ENCODE assay signal across 17 cellular contexts in the genomic region with DNA sequence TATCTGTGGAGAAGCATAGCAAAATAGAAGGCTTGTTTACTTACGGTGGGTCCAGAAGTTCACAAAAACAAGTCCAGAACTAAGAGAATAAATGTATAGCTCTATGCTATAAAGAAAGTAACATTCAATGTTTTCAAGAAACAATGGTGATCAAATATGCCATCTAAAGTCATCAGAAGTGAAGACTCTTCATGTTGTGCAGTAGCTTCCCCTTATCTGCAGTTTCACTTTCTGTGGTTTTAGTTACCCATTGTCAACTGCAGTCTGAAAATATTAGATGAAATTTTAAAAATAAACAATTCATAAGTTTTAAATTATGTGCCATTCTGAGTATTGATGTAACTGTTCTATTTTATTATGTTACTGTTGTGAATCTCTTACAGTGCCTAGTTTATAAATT.
DNase-seq lines count a peak whose midpoint lies in the region; ATAC-seq and TF ChIP-seq lines count a peak whose summit lies in the region.
"Had no signal": no experiment of that assay in that cellular context is flagged by ENCODE, and none has a peak within 500 bp of the region (broad histone marks: within the 10 kb centered on the region; RNA-seq: fewer than 3 reads in every experiment).

No MANE protein-coding gene starts in this region.

- no peak overlapping the region for H3K27ac ChIP-seq in OCI-LY3 (ENCODE audit: low read length)
- H3K27ac ChIP-seq: BLaER1, left lung, SJCRH30 had no signal

- no peaks in the 10 kb centered on the region for H3K36me3 ChIP-seq in OCI-LY3 (replicated peaks; ENCODE audit: low read depth, low read length)
- H3K36me3 ChIP-seq: BLaER1, left lung, SJCRH30 had no signal

- ATAC-seq in GM18511 (IDR thresholded peaks at IDR 0.05; ENCODE audit: unreplicated experiment) (peak; percentile 94), GM19467 (IDR thresholded peaks at IDR 0.05; ENCODE audit: unreplicated experiment) (peak; percentile 66), HG03039 (IDR thresholded peaks at IDR 0.05; ENCODE audit: unreplicated experiment) (peak; percentile 49), HG03025 (IDR thresholded peaks at IDR 0.05; ENCODE audit: low FRiP score, unreplicated experiment) (no peak)
- ATAC-seq: left lung; natural killer cell treated with Interleukin-12 subunit alpha and Interleukin-12 subunit beta and Interleukin-15 and Interleukin-18, amount 100 ng/mL, for 72 hours; sciatic nerve had no signal

- TF ChIP-seq CTCF in OCI-LY3 (IDR thresholded peaks at IDR 0.05; ENCODE audit: low read depth, low read length) (no peak), foreskin fibroblast (IDR thresholded peaks at IDR 0.05; ENCODE audit: low read depth, low read length) (no peak)

- H3K79me2 ChIP-seq in OCI-LY3 (ENCODE audit: low read length): no peaks in the 10 kb centered on the region

- no peaks in the 10 kb centered on the region for H4K20me1 ChIP-seq in OCI-LY3 (ENCODE audit: insufficient read depth, low read length)
- H4K20me1 ChIP-seq: BLaER1 had no signal

- no peak overlapping the region for H3K9ac ChIP-seq in OCI-LY3 (ENCODE audit: low read length)
- H3K9ac ChIP-seq: BLaER1 had no signal

- H3K4me3 ChIP-seq in OCI-LY3 (ENCODE audit: low read length) (no peak overlapping the region), foreskin fibroblast (ENCODE audit: low read depth in 1 of 2, low read length in 2 of 2) (no peak overlapping the region)
- H3K4me3 ChIP-seq: BLaER1, left lung, SJCRH30 had no signal

- DNase-seq in foreskin fibroblast (no peak), mesenteric fat pad (ENCODE audit: low spot score) (no peak)
- no peak for DNase-seq in activated CD4-positive, alpha-beta T cell treated with anti-CD3 and anti-CD28 coated beads for 48 hours
- DNase-seq: activated naive CD8-positive, alpha-beta T cell treated with anti-CD3 and anti-CD28 coated beads, Interleukin-2, amount 10 ng/mL, durations not matched to agents 7 days and 5 days; caudate nucleus; left lung; NCI-H1417; NCI-H526 treated with DMSO at 0.1 percent for 48 hours; SJCRH30 had no signal

- peak overlapping the region; percentile 22; the same call in 1 of the 2 replicates for H3K4me2 ChIP-seq in OCI-LY3 (ENCODE audit: low read length)
- H3K4me2 ChIP-seq: BLaER1 had no signal

- H2AFZ ChIP-seq in OCI-LY3 (ENCODE audit: low read depth, low read length): no peak overlapping the region

- no peaks in the 10 kb centered on the region for H3K27me3 ChIP-seq in OCI-LY3 (ENCODE audit: low read depth, low read length)
- H3K27me3 ChIP-seq: BLaER1, left lung, SJCRH30 had no signal

- H3K9me3 ChIP-seq in OCI-LY3 (ENCODE audit: insufficient read depth, low read length): no peaks in the 10 kb centered on the region
- H3K9me3 ChIP-seq: SJCRH30 had no signal

- peaks cover 15% of the 10 kb centered on the region for H3K4me1 ChIP-seq in OCI-LY3 (ENCODE audit: low read length)
- H3K4me1 ChIP-seq: BLaER1, SJCRH30 had no signal
